Comparison of ENCODE assay signal across 16 cellular contexts in the genomic region with DNA sequence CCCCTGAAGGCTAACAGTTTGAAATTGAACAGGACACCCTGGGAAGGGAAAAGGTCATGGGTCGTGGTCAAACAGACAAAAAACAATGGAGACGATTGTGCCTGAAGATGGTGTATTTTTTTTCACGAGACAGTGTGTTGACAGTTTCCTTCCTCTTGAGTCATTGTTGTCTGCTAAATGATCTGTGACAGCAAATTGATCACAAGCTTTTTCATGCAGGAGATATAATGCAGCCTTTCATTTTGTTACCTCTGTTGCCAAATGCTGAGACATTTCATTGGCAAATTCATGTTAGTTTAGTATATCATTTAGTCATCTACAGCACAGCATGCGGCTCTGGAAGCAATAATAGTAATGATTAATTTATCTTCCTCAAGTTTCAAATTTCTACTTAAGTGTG. TPM values are rescaled to one million over a fixed set of nuclear protein-coding genes. Genes with fewer than 3 reads are reported as not detected.
DNase-seq lines count a peak whose midpoint lies in the region; ATAC-seq and TF ChIP-seq lines count a peak whose summit lies in the region.
"Had no signal": no experiment of that assay in that cellular context is flagged by ENCODE, and none has a peak within 500 bp of the region (broad histone marks: within the 10 kb centered on the region; RNA-seq: fewer than 3 reads in every experiment).

No MANE protein-coding gene starts in this region.

- H3K9ac ChIP-seq in PC-3 (ENCODE audit: low read length), result no peak overlapping the region

- H3K27ac ChIP-seq in PC-3 (ENCODE audit: low read length), result peak overlapping the region; percentile 16; the same call in 1 of the 2 replicates
- H3K27ac ChIP-seq: ascending aorta, SK-N-MC, transverse colon had no signal

- TF ChIP-seq CTCF in PC-3 (conservative IDR thresholded peaks at IDR 0.05; ENCODE audit: low read depth, low read length), result no peak

- H3K9me3 ChIP-seq in PC-3 (ENCODE audit: low read length), result 0 out of 2 replicates have a peak, but pooled peaks cover 6% of the 10 kb centered on the region
- H3K9me3 ChIP-seq: ascending aorta, transverse colon had no signal

- H3K4me3 ChIP-seq in PC-3 (ENCODE audit: low read length), result no peak overlapping the region
- H3K4me3 ChIP-seq: ascending aorta, SK-N-MC, transverse colon had no signal

- CTCF ChIA-PET in PC-3 (lab: Charles Lee), result no interaction called here

- H3K4me2 ChIP-seq in PC-3 (ENCODE audit: low read length), result no peak overlapping the region

- H2AFZ ChIP-seq in PC-3 (ENCODE audit: low read length), result no peak overlapping the region

- H4K20me1 ChIP-seq in PC-3 (ENCODE audit: low read length), result no peaks in the 10 kb centered on the region

- DNase-seq in Daoy (ENCODE audit: low read depth) (peak; percentile 19), NCI-H2029 (lab: John Stamatoyannopoulos, UW) (peak; percentile 91), PC-3 (peak; percentile 52), islet precursor cell (peak; percentile 75), epidermal melanocyte (ENCODE audit: insufficient read length, low spot score) (no peak), NCI-H128 (lab: John Stamatoyannopoulos, UW; ENCODE audit: unreplicated experiment) (no peak)
- no peak for DNase-seq in stimulated activated CD4-positive, alpha-beta T cell treated with anti-CD3 and anti-CD28 coated beads, Interleukin-4, amount 100 ng/mL, for 24 hours
- DNase-seq: activated CD8-positive, alpha-beta memory T cell treated with anti-CD3 and anti-CD28 coated beads for 24 hours; C1 segment of cervical spinal cord; GDM1; naive B cell; transverse colon had no signal

- ATAC-seq in PC-3 (peak; percentile 53), HG03439 (IDR thresholded peaks at IDR 0.05; ENCODE audit: unreplicated experiment) (no peak)

- BruUV-seq in PC-3 (replicated peaks; lab: Mats Ljungman, UMichigan), result no TSS peak

- intact Hi-C loops in PC-3 (cut with micrococcal nuclease), result no loop called here

- POLR2A ChIA-PET in PC-3 (lab: Charles Lee; ENCODE audit: unreplicated experiment), result no interaction called here

- H3F3A ChIP-seq in PC-3 (ENCODE audit: low read length, unreplicated experiment), result no peaks in the 10 kb centered on the region

- no peaks in the 10 kb centered on the region for H3K36me3 ChIP-seq in PC-3 (ENCODE audit: low read depth, low read length)
- H3K36me3 ChIP-seq: ascending aorta, transverse colon had no signal

- H3K79me2 ChIP-seq in PC-3 (ENCODE audit: low read length), result no peaks in the 10 kb centered on the region

- H3K4me1 ChIP-seq in PC-3 (ENCODE audit: insufficient read depth, low read length), result 0 out of 2 replicates have a peak, but pooled peaks cover 4% of the 10 kb centered on the region
- H3K4me1 ChIP-seq: ascending aorta, transverse colon had no signal

- no peaks in the 10 kb centered on the region for H3K9me2 ChIP-seq in PC-3 (replicated peaks; ENCODE audit: low read length)

- no peaks in the 10 kb centered on the region for H3K27me3 ChIP-seq in PC-3 (ENCODE audit: low read length)
- H3K27me3 ChIP-seq: ascending aorta, transverse colon had no signal

RNA-seq across cellular contexts. Expression of gene UBE2U, which starts 27.7 kb away (rescaled TPM):
- not detected in 2 replicates for total RNA-seq in Daoy (2014; rRNA removed; shearing (Covaris generic))
- total RNA-seq in PC-3 (2014; rRNA removed), result not detected in 2 replicates
- total RNA-seq: ascending aorta, liver, transverse colon had no signal

Comparison
In these comparisons a context has a peak if more than half of its experiments do, and no peak if none do; other contexts are left out.
1. DNase-seq: peak in Daoy (single experiment), NCI-H2029 (single experiment), PC-3 (single experiment) and islet precursor cell (single experiment); none in stimulated activated CD4-positive, alpha-beta T cell treated with anti-CD3 and anti-CD28 coated beads, Interleukin-4, amount 100 ng/mL, for 24 hours (single experiment), epidermal melanocyte (single experiment) and NCI-H128 (single experiment).